Comparison of ENCODE assay signal across 23 cellular contexts in the genomic region with DNA sequence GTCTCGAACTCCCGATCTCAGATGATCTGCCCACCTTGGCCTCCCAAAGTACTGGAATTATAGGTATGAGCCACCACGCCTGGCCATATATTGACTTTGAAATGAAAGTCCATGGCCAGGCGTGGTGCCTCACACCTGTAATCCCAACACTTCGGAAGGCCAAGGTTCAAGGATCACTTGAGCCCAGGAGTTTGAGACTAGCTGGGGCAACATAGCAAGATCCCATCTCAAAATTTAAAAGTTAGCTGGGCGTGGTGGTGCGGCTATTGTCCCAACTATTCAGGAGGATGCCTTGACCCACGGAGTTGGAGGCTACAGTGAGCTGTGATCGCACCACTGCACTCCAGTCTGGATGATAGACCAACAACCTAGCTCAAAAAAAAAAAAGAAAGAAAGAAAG. TPM values are rescaled to one million over a fixed set of nuclear protein-coding genes. Genes with fewer than 3 reads are reported as not detected.
A peak's percentile ranks its signal among the peaks of the same experiment; 100 is the strongest.
DNase-seq lines count a peak whose midpoint lies in the region; ATAC-seq, FAIRE-seq and TF ChIP-seq lines count a peak whose summit lies in the region.
"Had no signal": no experiment of that assay in that cellular context is flagged by ENCODE, and none has a peak within 500 bp of the region (broad histone marks: within the 10 kb centered on the region; RNA-seq: fewer than 3 reads in every experiment).

No MANE protein-coding gene starts in this region.

- ATAC-seq in WTC11 (no peak), HG03439 (IDR thresholded peaks at IDR 0.05; ENCODE audit: unreplicated experiment) (no peak)
- ATAC-seq: A549 had no signal

- no peaks in the 10 kb centered on the region for H3K36me3 Mint-ChIP-seq in WTC11
- H3K36me3 Mint-ChIP-seq: CD14-positive monocyte; CD8-positive, alpha-beta memory T cell had no signal

- TF ChIP-seq CTCF in WTC11 (IDR thresholded peaks at IDR 0.05) (no peak), ascending aorta (IDR thresholded peaks at IDR 0.05) (no peak)

- H3K4me3 ChIP-seq in ascending aorta: no peak overlapping the region
- H3K4me3 ChIP-seq in small intestine (ENCODE audit: low read depth in 1 of 2, low read length in 2 of 2): no peak overlapping the region
- H3K4me3 ChIP-seq: A549, BLaER1 had no signal

- H3K27me3 ChIP-seq in ascending aorta (no peaks in the 10 kb centered on the region), small intestine (ENCODE audit: control insufficient read depth in 2 of 2, insufficient read depth in 2 of 2, low read length in 2 of 2) (no peaks in the 10 kb centered on the region)
- H3K27me3 ChIP-seq: BE2C, BLaER1 had no signal

- no peaks in the 10 kb centered on the region for H3K9me3 Mint-ChIP-seq in WTC11
- H3K9me3 Mint-ChIP-seq: CD14-positive monocyte; CD4-positive, alpha-beta memory T cell; CD4-positive, CD25-positive, alpha-beta regulatory T cell; CD8-positive, alpha-beta memory T cell had no signal

- H3K27ac Mint-ChIP-seq in WTC11: no peak overlapping the region
- H3K27ac Mint-ChIP-seq: CD14-positive monocyte; CD4-positive, alpha-beta memory T cell; CD4-positive, CD25-positive, alpha-beta regulatory T cell; CD8-positive, alpha-beta memory T cell had no signal

- intact Hi-C loops in ascending aorta (cut with DNase I): no loop called here

- H3K9me3 ChIP-seq in ascending aorta (no peaks in the 10 kb centered on the region), small intestine (ENCODE audit: control insufficient read depth, low read depth) (no peaks in the 10 kb centered on the region)
- H3K9me3 ChIP-seq: A549, BE2C, BLaER1 had no signal

- DNase-seq in WTC11 (ENCODE audit: low spot score) (no peak), ascending aorta (ENCODE audit: low spot score in 2 of 2) (no peak), small intestine (peak; percentile 31), urothelium cell line (ENCODE audit: low spot score) (no peak), DMS153 treated with DMSO at 0.1 percent for 48 hours (lab: John Stamatoyannopoulos, UW; ENCODE audit: unreplicated experiment) (no peak), substantia nigra (lab: John Stamatoyannopoulos, UW) (no peak)
- DNase-seq: BE2C; C1 segment of cervical spinal cord; CD4-positive, alpha-beta memory T cell; CD4-positive, CD25-positive, alpha-beta regulatory T cell; CD8-positive, alpha-beta memory T cell; COR-L47; DMS 273 treated with DMSO at 0.1 percent for 48 hours; DMS153; DMS79 treated with DMSO at 0.1 percent for 48 hours; GF-D8 had no signal

- WGBS in small intestine, 3 donors: 70 to 86% (median 82%) methylated on average over 9 of the region's 9 CpGs

- CTCF ChIA-PET in WTC11 (lab: Charles Lee): interaction anchor here (0.7 kb wide), 1 partner anchor 804 kb away, joined by 4 read pairs; no protein-coding TSS in a partner anchor

- H3K4me1 ChIP-seq in ascending aorta: peaks cover 0 to 7% of the 10 kb centered on the region in 2 donors
- H3K4me1 ChIP-seq in small intestine (ENCODE audit: control insufficient read depth in 2 of 2, insufficient read depth in 1 of 2, low read depth in 1 of 2, low read length in 1 of 2): no peaks in the 10 kb centered on the region
- H3K4me1 ChIP-seq: BE2C, BLaER1 had no signal

- FAIRE-seq in small intestine (lab: Jason Lieb, UNC): no peak
- peak; percentile 46 for FAIRE-seq in urothelium cell line (lab: Jason Lieb, UNC)
- FAIRE-seq: A549, G401.6, GM12891 had no signal

- no peaks in the 10 kb centered on the region for H3K4me1 Mint-ChIP-seq in WTC11
- H3K4me1 Mint-ChIP-seq: CD14-positive monocyte; CD4-positive, CD25-positive, alpha-beta regulatory T cell; CD8-positive, alpha-beta memory T cell had no signal

- H3K36me3 ChIP-seq in ascending aorta (no peaks in the 10 kb centered on the region), small intestine (ENCODE audit: control insufficient read depth in 2 of 2, insufficient read depth in 2 of 2, low read length in 2 of 2) (no peaks in the 10 kb centered on the region)
- H3K36me3 ChIP-seq: BE2C, BLaER1 had no signal

- H3K4me3 Mint-ChIP-seq in WTC11: no peak overlapping the region
- H3K4me3 Mint-ChIP-seq: CD14-positive monocyte; CD4-positive, alpha-beta memory T cell; CD4-positive, CD25-positive, alpha-beta regulatory T cell; CD8-positive, alpha-beta memory T cell had no signal

- H3K27ac ChIP-seq in ascending aorta (peak overlapping the region; percentile 18 to 43), small intestine (ENCODE audit: low read depth in 1 of 2, low read length in 1 of 2) (no peak overlapping the region), substantia nigra (ENCODE audit: low read depth, low read length, poor library complexity, severe bottlenecking) (no peak overlapping the region)
- H3K27ac ChIP-seq: A549, BLaER1 had no signal

- H3K27me3 Mint-ChIP-seq in WTC11 (ENCODE audit: low read depth): no peaks in the 10 kb centered on the region
- H3K27me3 Mint-ChIP-seq: CD4-positive, alpha-beta memory T cell; CD4-positive, CD25-positive, alpha-beta regulatory T cell; CD8-positive, alpha-beta memory T cell had no signal

- POLR2A ChIA-PET in WTC11 (lab: Charles Lee): interaction anchor here (0.6 kb wide), 1 partner anchor 1388 kb away, joined by 3 read pairs; no protein-coding TSS in a partner anchor

TF ChIP-seq in WTC11, 78 proteins besides CTCF, POLR2A, EP300 and RAD21:
- TF ChIP-seq NR2C2 (CRISPR knock-in tag; IDR thresholded peaks at IDR 0.05): no peak
- no peak for TF ChIP-seq FOXJ3 (CRISPR knock-in tag; IDR thresholded peaks at IDR 0.05; ENCODE audit: borderline replicate concordance)
- no peak for TF ChIP-seq CBFB (CRISPR knock-in tag; IDR thresholded peaks at IDR 0.05; ENCODE audit: low read depth)
- TF ChIP-seq, protein P1, sequence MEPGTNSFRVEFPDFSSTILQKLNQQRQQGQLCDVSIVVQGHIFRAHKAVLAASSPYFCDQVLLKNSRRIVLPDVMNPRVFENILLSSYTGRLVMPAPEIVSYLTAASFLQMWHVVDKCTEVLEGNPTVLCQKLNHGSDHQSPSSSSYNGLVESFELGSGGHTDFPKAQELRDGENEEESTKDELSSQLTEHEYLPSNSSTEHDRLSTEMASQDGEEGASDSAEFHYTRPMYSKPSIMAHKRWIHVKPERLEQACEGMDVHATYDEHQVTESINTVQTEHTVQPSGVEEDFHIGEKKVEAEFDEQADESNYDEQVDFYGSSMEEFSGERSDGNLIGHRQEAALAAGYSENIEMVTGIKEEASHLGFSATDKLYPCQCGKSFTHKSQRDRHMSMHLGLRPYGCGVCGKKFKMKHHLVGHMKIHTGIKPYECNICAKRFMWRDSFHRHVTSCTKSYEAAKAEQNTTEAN (CRISPR knock-in tag; IDR thresholded peaks at IDR 0.05): no peak
- TF ChIP-seq NFE2L1 (CRISPR knock-in tag; IDR thresholded peaks at IDR 0.05): no peak
- TF ChIP-seq ZNF121 (CRISPR knock-in tag; IDR thresholded peaks at IDR 0.05): 0 out of 2 replicates have a peak, but pooled peaks have one; percentile 34

RNA-seq across cellular contexts. Expression of a gene that starts 6.0 kb away (rescaled TPM):
- total RNA-seq in WTC11 (2021) (114 to 124 TPM (median 116 TPM) in 3 replicates), ascending aorta (8.2 TPM)
- polyA plus RNA-seq in small intestine: 10 to 100 TPM; 46.5 to 82.7 (median 56.6) TPM

RNA-seq across cellular contexts. Expression of a gene that starts 11.9 kb away (rescaled TPM):
- total RNA-seq in WTC11 (2021) (not detected in 3 replicates), ascending aorta (not detected)
- polyA plus RNA-seq in small intestine: 1 to 10 TPM in 2 of 3 donors, not detected in 1; 1.3 to 1.9 TPM
- total RNA-seq: A172 had no signal
- polyA plus RNA-seq: A549, CD14-positive monocyte had no signal

Comparison
In these comparisons a context has a peak if more than half of its experiments do, and no peak if none do; other contexts are left out.
1. H3K27ac ChIP-seq: peak in ascending aorta (2 of 2); none in small intestine (0 of 2) and substantia nigra (single experiment).
2. RNA of a gene that starts 6.0 kb away (total RNA-seq): 114 to 124 TPM in WTC11; 8.2 TPM in ascending aorta (single experiment); every median in the first group is over 10 times any median in the second.